Comparison of ENCODE assay signal across 9 cellular contexts in the genomic region with DNA sequence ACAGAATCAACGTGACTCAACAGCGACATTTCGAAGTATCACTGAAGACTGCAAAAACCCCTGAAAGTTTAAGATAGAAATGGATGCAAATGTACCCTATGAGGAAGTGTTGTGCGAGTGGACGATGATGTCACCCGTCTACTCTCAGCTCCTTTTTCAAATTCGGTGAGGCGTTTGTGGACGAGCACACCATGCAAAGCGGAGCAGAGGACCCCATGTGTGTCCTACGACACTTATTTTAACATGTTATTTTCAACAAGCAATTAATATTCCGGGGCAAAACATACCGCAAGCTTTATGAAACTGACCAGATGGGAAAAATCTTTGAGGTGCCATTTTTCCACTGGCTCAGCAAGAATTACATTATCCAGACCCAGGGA. TPM values are rescaled to one million over a fixed set of nuclear protein-coding genes. Genes with fewer than 3 reads are reported as not detected.
DNase-seq lines count a peak whose midpoint lies in the region; ATAC-seq and TF ChIP-seq lines count a peak whose summit lies in the region.
"Had no signal": no experiment of that assay in that cellular context is flagged by ENCODE, and none has a peak within 500 bp of the region (broad histone marks: within the 10 kb centered on the region; RNA-seq: fewer than 3 reads in every experiment).

No MANE protein-coding gene starts in this region.

- peak overlapping the region in 4 of 5 donors; percentile 39 to 83 (median 78) for H3K9ac ChIP-seq in subcutaneous abdominal adipose tissue (ENCODE audit: low read length in 5 of 5)

- H3K36me3 Mint-ChIP-seq in MCF 10A (ENCODE audit: insufficient read depth, unreplicated experiment) = peaks cover 24% of the 10 kb centered on the region
- H3K36me3 Mint-ChIP-seq in activated CD4-positive, alpha-beta T cell treated with anti-CD3 and anti-CD28 coated beads for 36 hours (ENCODE audit: low read depth) = no peaks in the 10 kb centered on the region

- H3K9me3 Mint-ChIP-seq in MCF 10A (ENCODE audit: unreplicated experiment) = no peaks in the 10 kb centered on the region
- no peaks in the 10 kb centered on the region for H3K9me3 Mint-ChIP-seq in activated CD4-positive, alpha-beta T cell treated with anti-CD3 and anti-CD28 coated beads for 36 hours (ENCODE audit: low read depth)

- CTCF ChIA-PET in MCF 10A (lab: Yijun Ruan, JAX) = interaction anchor here (0.6 to 5.2 kb wide), 27 partner anchors 8 to 789 kb away, joined by 3 to 38 read pairs (median 4); no protein-coding TSS in a partner anchor
- CTCF ChIA-PET in activated CD4-positive, alpha-beta T cell treated with anti-CD3 and anti-CD28 coated beads for 36 hours (lab: Charles Lee) = no interaction called here

- peak overlapping the region; percentile 95 for H3K27ac ChIP-seq in subcutaneous abdominal adipose tissue (ENCODE audit: low read depth, low read length)
- H3K27ac ChIP-seq: WERI-Rb-1 had no signal

- H3K27me3 ChIP-seq in subcutaneous abdominal adipose tissue (ENCODE audit: control insufficient read depth in 5 of 5, insufficient read depth in 4 of 5, low read length in 5 of 5) = no peaks in the 10 kb centered on the region

- BruUV-seq in MCF 10A (replicated peaks; lab: Mats Ljungman, UMichigan) = TSS peak; percentile 49

- no peak overlapping the region for H3K27ac Mint-ChIP-seq in MCF 10A (ENCODE audit: low read depth, unreplicated experiment)
- no peak overlapping the region for H3K27ac Mint-ChIP-seq in activated CD4-positive, alpha-beta T cell treated with anti-CD3 and anti-CD28 coated beads for 36 hours

- peaks cover 11 to 64% (median 60%) of the 10 kb centered on the region in 5 donors for H3K4me1 ChIP-seq in subcutaneous abdominal adipose tissue (ENCODE audit: control insufficient read depth in 5 of 5, insufficient read depth in 5 of 5, low read length in 5 of 5)

- ATAC-seq in activated CD4-positive, alpha-beta T cell treated with anti-CD3 and anti-CD28 coated beads for 36 hours = no peak
- no peak for ATAC-seq in HG02642 (IDR thresholded peaks at IDR 0.05; ENCODE audit: poor library complexity, unreplicated experiment)

- H3K4me1 Mint-ChIP-seq in MCF 10A (ENCODE audit: insufficient read depth, unreplicated experiment) = peaks cover 7% of the 10 kb centered on the region
- peaks cover 3% of the 10 kb centered on the region for H3K4me1 Mint-ChIP-seq in activated CD4-positive, alpha-beta T cell treated with anti-CD3 and anti-CD28 coated beads for 36 hours

- H3K36me3 ChIP-seq in subcutaneous abdominal adipose tissue (ENCODE audit: control insufficient read depth in 5 of 5, insufficient read depth in 5 of 5, low read length in 5 of 5) = peaks cover 0 to 3% (median 3%) of the 10 kb centered on the region in 5 donors

- intact Hi-C loops in MCF 10A (cut with micrococcal nuclease) = loop anchor here (2.0 to 5.0 kb wide), 2 partner anchors 35 to 117 kb away; no protein-coding TSS in a partner anchor
- intact Hi-C loops in activated CD4-positive, alpha-beta T cell treated with anti-CD3 and anti-CD28 coated beads for 36 hours (cut with DNase I, micrococcal nuclease) = no loop called here

- TF ChIP-seq CTCF in NB4 (IDR thresholded peaks at IDR 0.05; ENCODE audit: low read depth, low read length) (no peak), MCF 10A (IDR thresholded peaks at IDR 0.05; ENCODE audit: unreplicated experiment) (no peak)

- no peak for TF ChIP-seq POLR2A in NB4 (IDR thresholded peaks at IDR 0.05; ENCODE audit: extremely low read depth, insufficient read length)

- DNase-seq in NB4 (ENCODE audit: low read depth) (peak; percentile 44), MCF 10A (ENCODE audit: unreplicated experiment) (no peak), left kidney (ENCODE audit: low read depth, low spot score) (peak; percentile 58), NCI-H446 (lab: John Stamatoyannopoulos, UW) (no peak)
- no peak for DNase-seq in activated CD4-positive, alpha-beta T cell treated with anti-CD3 and anti-CD28 coated beads for 36 hours
- DNase-seq: NCI-H1694 treated with DMSO at 0.1 percent for 48 hours had no signal

- H3K27me3 Mint-ChIP-seq in MCF 10A (ENCODE audit: insufficient read depth, unreplicated experiment) = no peaks in the 10 kb centered on the region
- H3K27me3 Mint-ChIP-seq in activated CD4-positive, alpha-beta T cell treated with anti-CD3 and anti-CD28 coated beads for 36 hours = peaks cover 36% of the 10 kb centered on the region

- peak overlapping the region; percentile 79 for H3K4me3 Mint-ChIP-seq in MCF 10A (ENCODE audit: unreplicated experiment)
- H3K4me3 Mint-ChIP-seq in activated CD4-positive, alpha-beta T cell treated with anti-CD3 and anti-CD28 coated beads for 36 hours = no peak overlapping the region

- POLR2A ChIA-PET in MCF 10A (lab: Yijun Ruan, JAX) = interaction anchor here (0.7 to 2.5 kb wide), 14 partner anchors 8 to 1177 kb away, joined by 3 to 19 read pairs (median 5); no protein-coding TSS in a partner anchor
- POLR2A ChIA-PET in activated CD4-positive, alpha-beta T cell treated with anti-CD3 and anti-CD28 coated beads for 36 hours (lab: Charles Lee) = interaction anchor here (0.6 kb wide), 1 partner anchor 38 kb away, joined by 3 read pairs; no protein-coding TSS in a partner anchor

- no peaks in the 10 kb centered on the region for H3K9me3 ChIP-seq in subcutaneous abdominal adipose tissue (ENCODE audit: control insufficient read depth in 5 of 5, low read length in 5 of 5)

- H3K4me3 ChIP-seq in NB4 (ENCODE audit: low read depth, low read length) = peak overlapping the region; percentile 66
- H3K4me3 ChIP-seq in subcutaneous abdominal adipose tissue (ENCODE audit: low read depth in 1 of 5, low read length in 5 of 5) = peak overlapping the region; percentile 66 to 82 (median 75)

RNA-seq across cellular contexts. Expression of gene PXDN, which starts 2.0 kb away (rescaled TPM):
- total RNA-seq in MCF 10A (2022) = 96.1 and 114 TPM in 2 replicates
- under 1 TPM; 0.37 to 0.81 TPM for total RNA-seq in activated CD4-positive, alpha-beta T cell treated with anti-CD3 and anti-CD28 coated beads for 36 hours

Comparison
In these comparisons a context has a peak if more than half of its experiments do, and no peak if none do; other contexts are left out.
1. DNase-seq: peak in NB4 (single experiment) and left kidney (single experiment); none in MCF 10A (single experiment), activated CD4-positive, alpha-beta T cell treated with anti-CD3 and anti-CD28 coated beads for 36 hours (single experiment) and NCI-H446 (0 of 2).
2. RNA of gene PXDN, which starts 2.0 kb away (total RNA-seq): 96.1 to 114 TPM in MCF 10A; 0.37 to 0.81 TPM in activated CD4-positive, alpha-beta T cell treated with anti-CD3 and anti-CD28 coated beads for 36 hours; every median in the first group is over 10 times any median in the second.